ENCODE assay signal across 17 cellular contexts in genomic region chr11:134153147-134153905, GRCh38.
DNase-seq lines count a peak whose midpoint lies in the region; ATAC-seq and TF ChIP-seq lines count a peak whose summit lies in the region.
"Had no signal": no experiment of that assay in that cellular context is flagged by ENCODE, and none has a peak within 500 bp of the region (broad histone marks: within the 10 kb centered on the region; RNA-seq: fewer than 3 reads in every experiment).

No MANE protein-coding gene starts in this region.

- POLR2A ChIA-PET in WTC11 (lab: Charles Lee) (no interaction called here), Caco-2 (lab: Charles Lee) (no interaction called here)

- peak overlapping the region; percentile 69 for H3K27ac Mint-ChIP-seq in activated naive CD8-positive, alpha-beta T cell treated with anti-CD3 and anti-CD28 coated beads for 36 hours
- H3K27ac Mint-ChIP-seq in activated naive CD8-positive, alpha-beta T cell treated with anti-CD3 and anti-CD28 coated beads, Interleukin-2, amount 50 U/mL, for 24 hours, result no peak overlapping the region
- H3K27ac Mint-ChIP-seq in WTC11, result peak overlapping the region; percentile 45; the same call in 1 of the 2 replicates
- no peak overlapping the region for H3K27ac Mint-ChIP-seq in Caco-2 (ENCODE audit: unreplicated experiment)
- H3K27ac Mint-ChIP-seq: B cell had no signal

- TF ChIP-seq CTCF in WTC11 (IDR thresholded peaks at IDR 0.05) (no peak), gastroesophageal sphincter (IDR thresholded peaks at IDR 0.05) (no peak), prostate gland (IDR thresholded peaks at IDR 0.05) (no peak), Caco-2 (IDR thresholded peaks at IDR 0.05; ENCODE audit: insufficient read depth in 1 of 2, low read depth in 1 of 2, low read length in 1 of 2, severe bottlenecking in 1 of 2, unreplicated experiment in 1 of 2) (no peak)

- H3K9me3 ChIP-seq in gastroesophageal sphincter (no peaks in the 10 kb centered on the region), prostate gland (no peaks in the 10 kb centered on the region), Caco-2 (no peaks in the 10 kb centered on the region)
- H3K9me3 ChIP-seq: A549 had no signal

- H3K4me1 Mint-ChIP-seq in activated naive CD8-positive, alpha-beta T cell treated with anti-CD3 and anti-CD28 coated beads for 36 hours, result no peaks in the 10 kb centered on the region
- no peaks in the 10 kb centered on the region for H3K4me1 Mint-ChIP-seq in activated naive CD8-positive, alpha-beta T cell treated with anti-CD3 and anti-CD28 coated beads, Interleukin-2, amount 50 U/mL, for 24 hours
- no peaks in the 10 kb centered on the region for H3K4me1 Mint-ChIP-seq in WTC11
- H3K4me1 Mint-ChIP-seq in Caco-2 (ENCODE audit: low read depth, unreplicated experiment), result no peaks in the 10 kb centered on the region
- H3K4me1 Mint-ChIP-seq: B cell; CD4-positive, alpha-beta memory T cell had no signal

- no peak for TF ChIP-seq EP300 in gastroesophageal sphincter (IDR thresholded peaks at IDR 0.05)

- intact Hi-C loops in prostate gland (cut with DNase I), result no loop called here
- intact Hi-C loops in Caco-2 (cut with micrococcal nuclease; ENCODE audit: unreplicated experiment), result no loop called here

- no peak for DNase-seq in activated naive CD8-positive, alpha-beta T cell treated with anti-CD3 and anti-CD28 coated beads for 36 hours
- no peak for DNase-seq in activated naive CD8-positive, alpha-beta T cell treated with anti-CD3 and anti-CD28 coated beads, Interleukin-2, amount 50 U/mL, for 24 hours
- DNase-seq in WTC11 (ENCODE audit: low spot score), result no peak
- DNase-seq in prostate gland (ENCODE audit: low spot score), result no peak
- no peak for DNase-seq in NCI-H510A (lab: John Stamatoyannopoulos, UW)
- DNase-seq in Caco-2, result no peak
- DNase-seq: CD4-positive, alpha-beta memory T cell; DMS79 treated with DMSO at 0.1 percent for 48 hours; GM23248; NCI-H1048; NCI-H1694; NCI-H2107; NCI-H510A treated with DMSO at 0.1 percent for 48 hours had no signal

- H3K4me3 ChIP-seq in gastroesophageal sphincter, result no peak overlapping the region
- no peak overlapping the region for H3K4me3 ChIP-seq in prostate gland
- no peak overlapping the region for H3K4me3 ChIP-seq in Caco-2 (ENCODE audit: low read depth, low read length)
- H3K4me3 ChIP-seq: A549, GM23248 had no signal

- no peaks in the 10 kb centered on the region for H3K27me3 Mint-ChIP-seq in activated naive CD8-positive, alpha-beta T cell treated with anti-CD3 and anti-CD28 coated beads for 36 hours
- no peaks in the 10 kb centered on the region for H3K27me3 Mint-ChIP-seq in activated naive CD8-positive, alpha-beta T cell treated with anti-CD3 and anti-CD28 coated beads, Interleukin-2, amount 50 U/mL, for 24 hours
- H3K27me3 Mint-ChIP-seq in WTC11 (ENCODE audit: low read depth) (no peaks in the 10 kb centered on the region), Caco-2 (ENCODE audit: insufficient read depth, unreplicated experiment) (no peaks in the 10 kb centered on the region)
- H3K27me3 Mint-ChIP-seq: B cell; CD4-positive, alpha-beta memory T cell had no signal

- no peak for ATAC-seq in activated naive CD8-positive, alpha-beta T cell treated with anti-CD3 and anti-CD28 coated beads, Interleukin-2, amount 50 U/mL, for 24 hours
- ATAC-seq in WTC11, result no peak
- no peak for ATAC-seq in gastroesophageal sphincter
- no peak for ATAC-seq in HG02798 (IDR thresholded peaks at IDR 0.05; ENCODE audit: poor library complexity, unreplicated experiment)
- ATAC-seq: A549 had no signal

- 80 to 85% methylated on average over 12 to 24 of the region's 30 CpGs for WGBS in gastroesophageal sphincter (ENCODE audit: low coverage in 1 of 2), 2 donors
- 80% methylated on average over 30 of the region's 30 CpGs for WGBS in prostate gland

- CTCF ChIA-PET in WTC11 (lab: Charles Lee), result interaction anchor here (1.2 kb wide), 1 partner anchor 103 kb away, joined by 4 read pairs; no protein-coding TSS in a partner anchor
- CTCF ChIA-PET in Caco-2 (lab: Charles Lee), result no interaction called here

- TF ChIP-seq POLR2A in gastroesophageal sphincter (IDR thresholded peaks at IDR 0.05) (no peak), prostate gland (IDR thresholded peaks at IDR 0.05) (no peak)

- H3K36me3 ChIP-seq in gastroesophageal sphincter (peaks cover 0 to 85% of the 10 kb centered on the region in 2 donors), prostate gland (peaks cover 0 to 8% of the 10 kb centered on the region in 2 donors), Caco-2 (ENCODE audit: control insufficient read depth, insufficient read depth, low read length) (peaks cover 7% of the 10 kb centered on the region)

- BruUV-seq in Caco-2 (replicated peaks; lab: Mats Ljungman, UMichigan), result no TSS peak

- H3K4me3 Mint-ChIP-seq in activated naive CD8-positive, alpha-beta T cell treated with anti-CD3 and anti-CD28 coated beads for 36 hours, result no peak overlapping the region
- H3K4me3 Mint-ChIP-seq in activated naive CD8-positive, alpha-beta T cell treated with anti-CD3 and anti-CD28 coated beads, Interleukin-2, amount 50 U/mL, for 24 hours, result no peak overlapping the region
- H3K4me3 Mint-ChIP-seq in WTC11 (no peak overlapping the region), Caco-2 (ENCODE audit: unreplicated experiment) (no peak overlapping the region)
- H3K4me3 Mint-ChIP-seq: B cell; CD4-positive, alpha-beta memory T cell had no signal

- H3K36me3 Mint-ChIP-seq in activated naive CD8-positive, alpha-beta T cell treated with anti-CD3 and anti-CD28 coated beads for 36 hours, result peaks cover 8% of the 10 kb centered on the region
- peaks cover 24% of the 10 kb centered on the region for H3K36me3 Mint-ChIP-seq in activated naive CD8-positive, alpha-beta T cell treated with anti-CD3 and anti-CD28 coated beads, Interleukin-2, amount 50 U/mL, for 24 hours (ENCODE audit: low read depth)
- peaks cover 79% of the 10 kb centered on the region for H3K36me3 Mint-ChIP-seq in WTC11
- H3K36me3 Mint-ChIP-seq in Caco-2 (ENCODE audit: insufficient read depth, unreplicated experiment), result peaks cover 59% of the 10 kb centered on the region

- H3K4me1 ChIP-seq in gastroesophageal sphincter, result peaks cover 0 to 38% (median 0%) of the 10 kb centered on the region in 3 donors
- H3K4me1 ChIP-seq in prostate gland (replicated peaks), result no peaks in the 10 kb centered on the region
- no peaks in the 10 kb centered on the region for H3K4me1 ChIP-seq in Caco-2
- H3K4me1 ChIP-seq: A549 had no signal

- H3K27ac ChIP-seq in gastroesophageal sphincter (peak overlapping the region in 3 of 4 donors; percentile 64 to 74 (median 72)), prostate gland (peak overlapping the region; percentile 13 to 20)
- H3K27ac ChIP-seq: A549, GM23248 had no signal

- no peaks in the 10 kb centered on the region for H3K27me3 ChIP-seq in gastroesophageal sphincter
- no peaks in the 10 kb centered on the region for H3K27me3 ChIP-seq in prostate gland (replicated peaks; ENCODE audit: insufficient read depth)
- H3K27me3 ChIP-seq in Caco-2 (replicated peaks; ENCODE audit: control insufficient read depth, insufficient read depth, low read length), result no peaks in the 10 kb centered on the region

- H3K9me3 Mint-ChIP-seq in activated naive CD8-positive, alpha-beta T cell treated with anti-CD3 and anti-CD28 coated beads for 36 hours, result no peaks in the 10 kb centered on the region
- no peaks in the 10 kb centered on the region for H3K9me3 Mint-ChIP-seq in activated naive CD8-positive, alpha-beta T cell treated with anti-CD3 and anti-CD28 coated beads, Interleukin-2, amount 50 U/mL, for 24 hours
- H3K9me3 Mint-ChIP-seq in WTC11 (no peaks in the 10 kb centered on the region), Caco-2 (ENCODE audit: unreplicated experiment) (no peaks in the 10 kb centered on the region)
- H3K9me3 Mint-ChIP-seq: CD4-positive, alpha-beta memory T cell had no signal

TF ChIP-seq in WTC11, 78 proteins besides CTCF, POLR2A, EP300 and RAD21 (continues in another document):
- no peak for TF ChIP-seq MLX (CRISPR knock-in tag; IDR thresholded peaks at IDR 0.05)
- TF ChIP-seq ZNF121 (CRISPR knock-in tag; IDR thresholded peaks at IDR 0.05), result no peak
- TF ChIP-seq RORB (CRISPR knock-in tag; IDR thresholded peaks at IDR 0.05), result no peak
- no peak for TF ChIP-seq ZNF512 (CRISPR knock-in tag; IDR thresholded peaks at IDR 0.05; ENCODE audit: borderline replicate concordance)
- no peak for TF ChIP-seq USF2 (CRISPR knock-in tag; IDR thresholded peaks at IDR 0.05)

Comparison
In these comparisons a context has a peak if more than half of its experiments do, and no peak if none do; other contexts are left out.
1. H3K27ac Mint-ChIP-seq: peak in activated naive CD8-positive, alpha-beta T cell treated with anti-CD3 and anti-CD28 coated beads for 36 hours (single experiment) and WTC11 (single experiment); none in activated naive CD8-positive, alpha-beta T cell treated with anti-CD3 and anti-CD28 coated beads, Interleukin-2, amount 50 U/mL, for 24 hours (single experiment) and Caco-2 (single experiment).